27 cellular contexts compared by ENCODE assay signal in the genomic region with DNA sequence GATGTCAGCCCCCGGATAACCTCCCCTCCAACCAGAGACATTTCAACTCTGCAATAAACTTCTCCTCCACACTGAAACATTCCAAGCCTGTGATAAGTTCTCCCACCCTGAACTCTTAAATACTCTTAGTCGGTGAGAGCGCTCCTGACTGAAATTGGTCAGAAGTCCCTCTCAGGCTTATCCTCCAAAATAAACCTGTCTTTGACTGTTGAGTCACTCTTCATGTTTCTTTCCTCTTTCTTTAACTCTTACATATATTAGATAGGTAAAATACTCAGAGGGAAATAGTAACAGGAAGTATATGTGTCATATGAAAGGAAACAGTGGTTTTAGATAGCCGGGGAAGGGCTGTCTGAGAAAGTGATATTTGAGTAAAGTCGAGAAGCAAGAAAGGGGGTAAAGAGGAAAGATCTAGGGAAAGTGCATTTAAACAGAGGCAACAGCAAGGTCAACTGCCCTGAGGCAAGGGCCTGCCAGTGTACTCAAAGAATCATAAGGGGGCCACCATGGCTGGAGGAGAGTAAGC. TPM values are rescaled to one million over a fixed set of nuclear protein-coding genes. Genes with fewer than 3 reads are reported as not detected.
DNase-seq lines count a peak whose midpoint lies in the region; ATAC-seq, FAIRE-seq and TF ChIP-seq lines count a peak whose summit lies in the region.
"Had no signal": no experiment of that assay in that cellular context is flagged by ENCODE, and none has a peak within 500 bp of the region (broad histone marks: within the 10 kb centered on the region; RNA-seq: fewer than 3 reads in every experiment).

No MANE protein-coding gene starts in this region.

- H3K27ac ChIP-seq in kidney (ENCODE audit: low read depth in 2 of 2, low read length in 2 of 2), result no peak overlapping the region
- H3K27ac ChIP-seq: C4-2B, HL-60, SJSA1 had no signal

- no peaks in the 10 kb centered on the region for H3K36me3 Mint-ChIP-seq in activated CD8-positive, alpha-beta T cell treated with anti-CD3 and anti-CD28 coated beads, Interleukin-2, amount 10 ng/mL, durations not matched to agents 7 days and 5 days (ENCODE audit: low read depth)
- H3K36me3 Mint-ChIP-seq in nephron progenitor cell (ENCODE audit: low read depth), result peaks cover 44% of the 10 kb centered on the region

- no peaks in the 10 kb centered on the region for H3K9me3 ChIP-seq in kidney (ENCODE audit: control insufficient read depth in 1 of 2, low read length in 2 of 2)
- H3K9me3 ChIP-seq: SJSA1 had no signal

- peaks cover 10% of the 10 kb centered on the region for H3K4me1 Mint-ChIP-seq in activated CD8-positive, alpha-beta T cell treated with anti-CD3 and anti-CD28 coated beads, Interleukin-2, amount 10 ng/mL, durations not matched to agents 7 days and 5 days (ENCODE audit: low read depth)
- peaks cover 65% of the 10 kb centered on the region for H3K4me1 Mint-ChIP-seq in nephron progenitor cell

- no peak overlapping the region for H3K4me3 Mint-ChIP-seq in activated CD8-positive, alpha-beta T cell treated with anti-CD3 and anti-CD28 coated beads, Interleukin-2, amount 10 ng/mL, durations not matched to agents 7 days and 5 days
- H3K4me3 Mint-ChIP-seq in nephron progenitor cell, result peak overlapping the region; percentile 24
- H3K4me3 Mint-ChIP-seq: HFFc6 had no signal

- peak; percentile 3 for DNase-seq in SIG-M5 treated with dmso at 0.1 percent for 504 hours (lab: John Stamatoyannopoulos, UW; ENCODE audit: unreplicated experiment)
- no peak for DNase-seq in SIG-M5 (lab: John Stamatoyannopoulos, UW)
- DNase-seq in Kasumi-1 (lab: John Stamatoyannopoulos, UW), result peak; percentile 20 to 29
- DNase-seq in activated CD8-positive, alpha-beta T cell treated with anti-CD3 and anti-CD28 coated beads, Interleukin-2, amount 10 ng/mL, durations not matched to agents 7 days and 5 days, result no peak
- DNase-seq in nephron progenitor cell, result no peak
- DNase-seq in RCC 7860 (ENCODE audit: low spot score), result no peak
- no peak for DNase-seq in kidney
- DNase-seq: 8988T; DMS53; EL; GF-D8; H7; HFFc6; KG1; NCI-H1417; NCI-H187; NCI-H2107; NCI-H510A; NCI-H748 treated with DMSO at 0.1 percent for 48 hours; NK-92 treated with Interleukin-12 subunit alpha and Interleukin-12 subunit beta, amount 100 ng/mL, for 24 hours had no signal

- TF ChIP-seq CTCF in nephron progenitor cell (IDR thresholded peaks at IDR 0.05), result no peak
- TF ChIP-seq CTCF in kidney (IDR thresholded peaks at IDR 0.05; ENCODE audit: borderline replicate concordance, extremely low read depth, insufficient read depth), result no peak

- no peak for FAIRE-seq in RCC 7860 (lab: Jason Lieb, UNC)
- no peak for FAIRE-seq in kidney (lab: Jason Lieb, UNC)
- FAIRE-seq: D721Med had no signal

- H3K4me3 ChIP-seq in kidney (ENCODE audit: low read length in 2 of 2), result no peak overlapping the region
- H3K4me3 ChIP-seq: SJSA1 had no signal

- no peaks in the 10 kb centered on the region for H3K9me3 Mint-ChIP-seq in activated CD8-positive, alpha-beta T cell treated with anti-CD3 and anti-CD28 coated beads, Interleukin-2, amount 10 ng/mL, durations not matched to agents 7 days and 5 days (ENCODE audit: insufficient read depth)
- H3K9me3 Mint-ChIP-seq in nephron progenitor cell, result peaks cover 51% of the 10 kb centered on the region
- H3K9me3 Mint-ChIP-seq: HFFc6 had no signal

- CTCF ChIA-PET in activated CD8-positive, alpha-beta T cell treated with anti-CD3 and anti-CD28 coated beads, Interleukin-2, amount 10 ng/mL, durations not matched to agents 7 days and 5 days (lab: Charles Lee), result no interaction called here

- no peaks in the 10 kb centered on the region for H3K36me3 ChIP-seq in kidney (ENCODE audit: control insufficient read depth in 1 of 2, insufficient read depth in 2 of 2, low read length in 2 of 2)
- H3K36me3 ChIP-seq: SJSA1 had no signal

- intact Hi-C loops in kidney (cut with DNase I), result no loop called here

- POLR2A ChIA-PET in activated CD8-positive, alpha-beta T cell treated with anti-CD3 and anti-CD28 coated beads, Interleukin-2, amount 10 ng/mL, durations not matched to agents 7 days and 5 days (lab: Charles Lee), result no interaction called here

- H3K4me1 ChIP-seq in kidney (ENCODE audit: control insufficient read depth in 1 of 2, insufficient read depth in 1 of 2, low read depth in 1 of 2, low read length in 2 of 2), result no peaks in the 10 kb centered on the region
- H3K4me1 ChIP-seq: SJSA1 had no signal

- peak; percentile 36 for ATAC-seq in activated CD8-positive, alpha-beta T cell treated with anti-CD3 and anti-CD28 coated beads, Interleukin-2, amount 10 ng/mL, durations not matched to agents 7 days and 5 days
- no peak for ATAC-seq in GM21723 (IDR thresholded peaks at IDR 0.05; ENCODE audit: unreplicated experiment)

- H3K27me3 Mint-ChIP-seq in activated CD8-positive, alpha-beta T cell treated with anti-CD3 and anti-CD28 coated beads, Interleukin-2, amount 10 ng/mL, durations not matched to agents 7 days and 5 days (ENCODE audit: low read depth), result no peaks in the 10 kb centered on the region
- H3K27me3 Mint-ChIP-seq in nephron progenitor cell (ENCODE audit: low read depth, poor library complexity), result peaks cover 2% of the 10 kb centered on the region

- peak overlapping the region; percentile 22 for H3K27ac Mint-ChIP-seq in activated CD8-positive, alpha-beta T cell treated with anti-CD3 and anti-CD28 coated beads, Interleukin-2, amount 10 ng/mL, durations not matched to agents 7 days and 5 days
- peak overlapping the region; percentile 65 for H3K27ac Mint-ChIP-seq in nephron progenitor cell
- H3K27ac Mint-ChIP-seq: HFFc6 had no signal

- H3K9ac ChIP-seq in kidney (ENCODE audit: low read length in 2 of 2), result no peak overlapping the region

RNA-seq across cellular contexts. Expression of gene FAM81B, which starts 11.0 kb away (rescaled TPM):
- total RNA-seq in activated CD8-positive, alpha-beta T cell treated with anti-CD3 and anti-CD28 coated beads, Interleukin-2, amount 10 ng/mL, durations not matched to agents 7 days and 5 days, result not detected
- total RNA-seq in kidney, result 1.9 TPM
- 2.3 TPM for polyA plus RNA-seq in kidney (ENCODE audit: insufficient read depth, low read depth, low replicate concordance)
- total RNA-seq: H7; HFFc6; HT-29; SJSA1; T-helper 1 cell treated with Interleukin-12 subunit alpha and Interleukin-12 subunit beta and Interleukin-4 antibody, amounts not matched to agents 30 ng/mL and 1 ng/mL, for 36 hours had no signal

Comparison
In these comparisons a context has a peak if more than half of its experiments do, and no peak if none do; other contexts are left out.
1. DNase-seq: peak in SIG-M5 treated with dmso at 0.1 percent for 504 hours (single experiment) and Kasumi-1 (2 of 2); none in SIG-M5 (single experiment), activated CD8-positive, alpha-beta T cell treated with anti-CD3 and anti-CD28 coated beads, Interleukin-2, amount 10 ng/mL, durations not matched to agents 7 days and 5 days (single experiment), nephron progenitor cell (single experiment), RCC 7860 (single experiment) and kidney (single experiment).